In the genomic region with DNA sequence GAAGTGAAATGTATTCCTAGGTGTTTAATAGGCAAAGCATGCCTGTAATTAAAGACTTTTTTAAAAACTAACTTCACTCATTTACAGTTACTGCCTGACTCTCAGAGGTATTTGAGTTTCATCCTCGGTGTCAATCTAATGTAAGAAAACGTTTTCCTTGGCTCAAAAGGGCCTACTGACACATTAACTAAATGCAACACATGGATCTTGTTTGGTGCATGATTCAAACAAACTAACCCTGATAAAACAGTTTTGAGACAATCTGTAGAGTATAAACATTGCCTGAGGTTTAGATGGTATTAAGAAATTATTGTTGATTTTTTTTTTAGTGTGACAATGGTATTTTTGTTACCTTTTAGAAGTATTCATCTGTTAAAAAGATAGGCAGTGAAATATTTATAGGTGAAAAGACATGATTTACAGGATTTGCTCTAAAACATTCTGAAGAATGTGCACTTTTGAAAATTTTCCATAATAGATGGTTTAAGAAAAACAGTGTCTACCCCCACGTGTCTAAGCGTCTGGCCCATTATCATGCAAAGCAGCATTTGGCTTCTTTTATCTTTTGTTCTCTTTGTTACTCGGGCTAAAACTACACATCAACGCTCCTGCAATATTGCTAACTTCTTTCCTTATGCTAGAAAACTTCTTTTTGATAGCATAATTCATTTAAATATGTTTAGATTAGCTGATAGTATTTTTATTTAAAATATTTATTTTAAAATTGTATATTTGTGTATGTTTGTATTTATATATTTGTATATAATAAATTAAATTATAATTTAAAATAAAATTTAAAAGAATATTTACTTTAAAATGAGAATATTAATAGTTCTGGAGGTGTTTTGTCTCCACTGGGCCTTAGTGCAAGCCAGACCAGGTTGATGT, we compare ENCODE assay signal across 27 cellular contexts.
A peak's percentile ranks its signal among the peaks of the same experiment; 100 is the strongest.
DNase-seq lines count a peak whose midpoint lies in the region; ATAC-seq and TF ChIP-seq lines count a peak whose summit lies in the region.
"Had no signal": no experiment of that assay in that cellular context is flagged by ENCODE, and none has a peak within 500 bp of the region (broad histone marks: within the 10 kb centered on the region; RNA-seq: fewer than 3 reads in every experiment).

No MANE protein-coding gene starts in this region.

- H3K4me2 ChIP-seq in GM23338 = peak overlapping the region; percentile 55; the same call in 1 of the 2 replicates

- H3K9me2 ChIP-seq in GM23338 (ENCODE audit: insufficient read depth) = no peaks in the 10 kb centered on the region

- H3K4me3 ChIP-seq in GM23338 = no peak overlapping the region
- H3K4me3 ChIP-seq in SJSA1 = no peak overlapping the region
- H3K4me3 ChIP-seq: gastroesophageal sphincter, mucosa of descending colon, right lobe of liver, testis had no signal

- no peaks in the 10 kb centered on the region for H4K20me1 ChIP-seq in GM23338 (replicated peaks; ENCODE audit: insufficient read depth)

- TF ChIP-seq CTCF in GM23338 (conservative IDR thresholded peaks at IDR 0.05; ENCODE audit: low read depth in 2 of 2) = no peak
- TF ChIP-seq CTCF in type B pancreatic cell (conservative IDR thresholded peaks at IDR 0.05) = no peak

- H3K27ac Mint-ChIP-seq in GM23338 = no peak overlapping the region
- H3K27ac Mint-ChIP-seq in type B pancreatic cell = peak overlapping the region; percentile 38
- H3K27ac Mint-ChIP-seq: activated CD8-positive, alpha-beta T cell treated with anti-CD3 and anti-CD28 coated beads, Interleukin-2, amount 10 ng/mL, durations not matched to agents 7 days and 5 days; CD4-positive, alpha-beta memory T cell; nephron; T-cell had no signal

- no peak for ATAC-seq in GM23338
- ATAC-seq in GM21381 (IDR thresholded peaks at IDR 0.05; ENCODE audit: unreplicated experiment) = no peak
- ATAC-seq: activated CD8-positive, alpha-beta T cell treated with anti-CD3 and anti-CD28 coated beads, Interleukin-2, amount 10 ng/mL, durations not matched to agents 7 days and 5 days; gastroesophageal sphincter; mucosa of descending colon; Right ventricle myocardium inferior; T-cell had no signal

- H3K79me2 ChIP-seq in GM23338 (replicated peaks; ENCODE audit: insufficient read depth) = no peaks in the 10 kb centered on the region

- H2AFZ ChIP-seq in GM23338 = no peak overlapping the region

- peak; percentile 55 for DNase-seq in GM23338 (ENCODE audit: low spot score)
- DNase-seq in SJSA1 (ENCODE audit: low read depth in 1 of 2, low spot score in 2 of 2) = no peak
- peak; percentile 61 for DNase-seq in fibroblast of peridontal ligament (ENCODE audit: extremely low read depth)
- no peak for DNase-seq in type B pancreatic cell (ENCODE audit: extremely low spot score, unreplicated experiment)
- DNase-seq in activated T-cell treated with anti-CD3 and anti-CD28 coated beads, Interleukin-2, amount 50 U/mL, for 1 hour = no peak
- DNase-seq in SKM-1 (lab: John Stamatoyannopoulos, UW; ENCODE audit: unreplicated experiment) = no peak
- DNase-seq: activated CD8-positive, alpha-beta T cell treated with anti-CD3 and anti-CD28 coated beads, Interleukin-2, amount 10 ng/mL, durations not matched to agents 7 days and 5 days; activated effector memory CD4-positive, alpha-beta T cell treated with anti-CD3 and anti-CD28 coated beads, Interleukin-2, amount 50 U/mL, for 16 hours; activated T-cell treated with anti-CD3 and anti-CD28 coated beads for 4 hours; brain microvascular endothelial cell; CD4-positive, alpha-beta memory T cell; DMS 273 treated with DMSO at 0.1 percent for 48 hours; effector CD4-positive, alpha-beta T cell; GOT3; mucosa of descending colon; NCI-H1048; NCI-H1930; NCI-H446 treated with DMSO at 0.1 percent for 48 hours; posterior cingulate gyrus; right lobe of liver; stimulated activated naive CD4-positive, alpha-beta T cell treated with Interleukin-2 at 50 U/mL for 16 hours; T-cell; testis had no signal

- peaks cover 53% of the 10 kb centered on the region for H3K4me1 ChIP-seq in GM23338 (ENCODE audit: insufficient read depth)
- H3K4me1 ChIP-seq in SJSA1 (replicated peaks) = peaks cover 54% of the 10 kb centered on the region
- H3K4me1 ChIP-seq: gastroesophageal sphincter, right lobe of liver, testis had no signal

- H3K27me3 ChIP-seq in GM23338 (ENCODE audit: insufficient read depth) (no peaks in the 10 kb centered on the region), SJSA1 (replicated peaks) (no peaks in the 10 kb centered on the region)
- H3K27me3 ChIP-seq: brain microvascular endothelial cell, gastroesophageal sphincter, right lobe of liver, testis had no signal

- H3K4me1 Mint-ChIP-seq in GM23338 (peaks cover 49% of the 10 kb centered on the region), type B pancreatic cell (ENCODE audit: unreplicated experiment) (peaks cover 8% of the 10 kb centered on the region)
- H3K4me1 Mint-ChIP-seq: CD4-positive, alpha-beta memory T cell; T-cell had no signal

- no peak overlapping the region for H3K4me3 Mint-ChIP-seq in GM23338
- H3K4me3 Mint-ChIP-seq in type B pancreatic cell = no peak overlapping the region
- H3K4me3 Mint-ChIP-seq: activated CD8-positive, alpha-beta T cell treated with anti-CD3 and anti-CD28 coated beads, Interleukin-2, amount 10 ng/mL, durations not matched to agents 7 days and 5 days; CD4-positive, alpha-beta memory T cell; nephron; T-cell had no signal

- H3K36me3 Mint-ChIP-seq in GM23338 (ENCODE audit: low read depth) (peaks cover 11% of the 10 kb centered on the region), type B pancreatic cell (peaks cover 3% of the 10 kb centered on the region)
- H3K36me3 Mint-ChIP-seq: CD4-positive, alpha-beta memory T cell; T-cell had no signal

- H3K9me3 Mint-ChIP-seq in GM23338 = peaks cover 10% of the 10 kb centered on the region
- no peaks in the 10 kb centered on the region for H3K9me3 Mint-ChIP-seq in type B pancreatic cell

- H3K27ac ChIP-seq in GM23338 (ENCODE audit: low read depth) = no peak overlapping the region
- peak overlapping the region; percentile 31; the same call in 1 of the 2 replicates for H3K27ac ChIP-seq in SJSA1
- H3K27ac ChIP-seq: brain microvascular endothelial cell, gastroesophageal sphincter, right lobe of liver, testis had no signal

- peaks cover 10% of the 10 kb centered on the region for H3K9me3 ChIP-seq in SJSA1 (replicated peaks)
- H3K9me3 ChIP-seq: gastroesophageal sphincter, mucosa of descending colon, right lobe of liver, testis had no signal

- H3K36me3 ChIP-seq in GM23338 (ENCODE audit: insufficient read depth) = 0 out of 2 replicates have a peak, but pooled peaks cover 3% of the 10 kb centered on the region
- no peaks in the 10 kb centered on the region for H3K36me3 ChIP-seq in SJSA1
- H3K36me3 ChIP-seq: brain microvascular endothelial cell, gastroesophageal sphincter, right lobe of liver had no signal

- H3F3A ChIP-seq in GM23338 (replicated peaks; ENCODE audit: low read depth) = no peaks in the 10 kb centered on the region

- H3K27me3 Mint-ChIP-seq in GM23338 (ENCODE audit: insufficient read depth, low read depth, poor library complexity) = peaks cover 20% of the 10 kb centered on the region
- H3K27me3 Mint-ChIP-seq in type B pancreatic cell = no peaks in the 10 kb centered on the region

TF ChIP-seq in GM23338, 12 proteins besides CTCF, POLR2A, EP300 and RAD21:
- TF ChIP-seq ZNF331 (CRISPR knock-in tag; IDR thresholded peaks at IDR 0.05; ENCODE audit: low read depth) (no peak), EZH2phosphoT487 (IDR thresholded peaks at IDR 0.05; ENCODE audit: unreplicated experiment) (no peak), JUNB (IDR thresholded peaks at IDR 0.05; ENCODE audit: unreplicated experiment) (no peak), ZNF114 (CRISPR knock-in tag; IDR thresholded peaks at IDR 0.05) (no peak), EZH2 (IDR thresholded peaks at IDR 0.05; ENCODE audit: low read depth, unreplicated experiment) (no peak)

Comparison
In these comparisons a context has a peak if more than half of its experiments do, and no peak if none do; other contexts are left out.
1. DNase-seq: peak in GM23338 (single experiment) and fibroblast of peridontal ligament (single experiment); none in SJSA1 (0 of 2), type B pancreatic cell (single experiment), activated T-cell treated with anti-CD3 and anti-CD28 coated beads, Interleukin-2, amount 50 U/mL, for 1 hour (single experiment) and SKM-1 (single experiment).